20 cellular contexts compared by ENCODE assay signal in the genomic region with DNA sequence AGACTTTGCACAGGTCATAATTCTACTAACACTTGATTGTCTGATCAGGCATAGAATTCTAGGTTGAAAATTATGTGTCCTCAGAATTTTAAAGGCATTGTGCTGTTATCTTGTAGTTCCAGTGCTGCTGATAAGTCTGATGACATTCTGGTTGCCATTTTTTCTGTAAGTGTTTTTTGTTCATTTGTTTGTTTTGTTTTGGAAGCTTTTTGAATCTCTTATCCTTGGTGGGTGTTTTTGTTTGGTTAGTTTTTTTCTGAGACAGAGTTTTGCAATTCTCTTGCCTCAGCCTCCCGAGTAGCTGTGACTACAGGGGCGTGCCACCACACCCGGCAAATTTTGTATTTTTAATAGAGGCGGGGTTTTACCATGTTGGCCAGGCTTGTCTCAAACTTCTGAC.
DNase-seq lines count a peak whose midpoint lies in the region; ATAC-seq and TF ChIP-seq lines count a peak whose summit lies in the region.
"Had no signal": no experiment of that assay in that cellular context is flagged by ENCODE, and none has a peak within 500 bp of the region (broad histone marks: within the 10 kb centered on the region; RNA-seq: fewer than 3 reads in every experiment).

No MANE protein-coding gene starts in this region.

- no peak overlapping the region for H3K4me3 ChIP-seq in right lobe of liver
- H3K4me3 ChIP-seq: BLaER1, GM12878, GM23338 had no signal

- CTCF ChIA-PET in CD4-positive, alpha-beta T cell (lab: Charles Lee), result interaction anchor here (0.7 to 1.1 kb wide), 2 partner anchors 15 to 20 kb away, joined by 3 to 4 read pairs; no protein-coding TSS in a partner anchor

- intact Hi-C loops in activated CD4-positive, alpha-beta T cell treated with anti-CD3 and anti-CD28 coated beads, Interleukin-2, amount 10 ng/mL, durations not matched to agents 24 days and 14 days (cut with micrococcal nuclease), result loop anchor here (5.0 kb wide), 3 partner anchors 235 to 675 kb away; no protein-coding TSS in a partner anchor
- intact Hi-C loops in CD4-positive, alpha-beta T cell (cut with DNase I, micrococcal nuclease), result no loop called here
- intact Hi-C loops in right lobe of liver (cut with DNase I), result no loop called here

- no peak for TF ChIP-seq CTCF in CD4-positive, alpha-beta T cell (IDR thresholded peaks at IDR 0.05)
- TF ChIP-seq CTCF in right lobe of liver (IDR thresholded peaks at IDR 0.05), result no peak

- TF ChIP-seq POLR2A in right lobe of liver (IDR thresholded peaks at IDR 0.05), result no peak

- H3K4me3 Mint-ChIP-seq in activated CD4-positive, alpha-beta T cell treated with anti-CD3 and anti-CD28 coated beads, Interleukin-2, amount 10 ng/mL, durations not matched to agents 24 days and 14 days, result no peak overlapping the region
- H3K4me3 Mint-ChIP-seq in CD4-positive, alpha-beta T cell, result no peak overlapping the region
- H3K4me3 Mint-ChIP-seq: B cell; CD4-positive, CD25-positive, alpha-beta regulatory T cell; CD8-positive, alpha-beta memory T cell; GM23338; H9 had no signal

- H3K27me3 ChIP-seq in CD4-positive, alpha-beta T cell (ENCODE audit: control insufficient read depth, insufficient read depth, low read length), result peaks cover 7% of the 10 kb centered on the region
- H3K27me3 ChIP-seq in right lobe of liver, result no peaks in the 10 kb centered on the region
- H3K27me3 ChIP-seq: BLaER1 had no signal

- no peak overlapping the region for H3K27ac Mint-ChIP-seq in activated CD4-positive, alpha-beta T cell treated with anti-CD3 and anti-CD28 coated beads, Interleukin-2, amount 10 ng/mL, durations not matched to agents 24 days and 14 days
- H3K27ac Mint-ChIP-seq in CD4-positive, alpha-beta T cell, result no peak overlapping the region
- H3K27ac Mint-ChIP-seq: B cell; CD4-positive, CD25-positive, alpha-beta regulatory T cell; CD8-positive, alpha-beta memory T cell; GM23338; H9 had no signal

- peaks cover 0 to 34% (median 12%) of the 10 kb centered on the region in 4 donors for H3K4me1 ChIP-seq in right lobe of liver

- peaks cover 43% of the 10 kb centered on the region for H3K4me1 Mint-ChIP-seq in activated CD4-positive, alpha-beta T cell treated with anti-CD3 and anti-CD28 coated beads, Interleukin-2, amount 10 ng/mL, durations not matched to agents 24 days and 14 days
- no peaks in the 10 kb centered on the region for H3K4me1 Mint-ChIP-seq in CD4-positive, alpha-beta T cell (ENCODE audit: low read depth)
- H3K4me1 Mint-ChIP-seq: B cell; CD4-positive, CD25-positive, alpha-beta regulatory T cell; CD8-positive, alpha-beta memory T cell had no signal

- no peaks in the 10 kb centered on the region for H3K36me3 Mint-ChIP-seq in activated CD4-positive, alpha-beta T cell treated with anti-CD3 and anti-CD28 coated beads, Interleukin-2, amount 10 ng/mL, durations not matched to agents 24 days and 14 days (ENCODE audit: low read depth)
- no peaks in the 10 kb centered on the region for H3K36me3 Mint-ChIP-seq in CD4-positive, alpha-beta T cell (ENCODE audit: low read depth)
- H3K36me3 Mint-ChIP-seq: CD4-positive, CD25-positive, alpha-beta regulatory T cell; CD8-positive, alpha-beta memory T cell had no signal

- H3K27ac ChIP-seq in epithelial cell of prostate (peak overlapping the region; percentile 81), right lobe of liver (no peak overlapping the region)
- H3K27ac ChIP-seq in CD4-positive, alpha-beta T cell (ENCODE audit: low read depth, low read length), result no peak overlapping the region
- H3K27ac ChIP-seq: 22Rv1, BLaER1, C4-2B had no signal

- peak; percentile 45 for DNase-seq in activated CD4-positive, alpha-beta T cell treated with anti-CD3 and anti-CD28 coated beads, Interleukin-2, amount 10 ng/mL, durations not matched to agents 24 days and 14 days
- no peak for DNase-seq in activated CD4-positive, alpha-beta T cell treated with anti-CD3 and anti-CD28 coated beads for 4 hours
- DNase-seq in OCI-M1 (lab: John Stamatoyannopoulos, UW) (peak; percentile 5), epithelial cell of prostate (ENCODE audit: low read depth, low spot score) (no peak), right lobe of liver (no peak)
- no peak for DNase-seq in CD4-positive, alpha-beta T cell
- DNase-seq: CD4-positive, CD25-positive, alpha-beta regulatory T cell; CD8-positive, alpha-beta memory T cell; DMS 273 treated with DMSO at 0.1 percent for 48 hours; DMS79; EL; GDM1; H9 had no signal

- POLR2A ChIA-PET in CD4-positive, alpha-beta T cell (lab: Charles Lee), result no interaction called here

- WGBS in right lobe of liver (ENCODE audit: insufficient coverage, low coverage, low lambda C conversion rate, missing lambda C conversion rate), result 88% methylated on average over 4 of the region's 4 CpGs

- H3K9me3 ChIP-seq in CD4-positive, alpha-beta T cell (ENCODE audit: control insufficient read depth, low read length), result no peaks in the 10 kb centered on the region
- no peaks in the 10 kb centered on the region for H3K9me3 ChIP-seq in right lobe of liver
- H3K9me3 ChIP-seq: BLaER1 had no signal

- peaks cover 10% of the 10 kb centered on the region for H3K9me3 Mint-ChIP-seq in activated CD4-positive, alpha-beta T cell treated with anti-CD3 and anti-CD28 coated beads, Interleukin-2, amount 10 ng/mL, durations not matched to agents 24 days and 14 days
- H3K9me3 Mint-ChIP-seq in CD4-positive, alpha-beta T cell, result no peaks in the 10 kb centered on the region
- H3K9me3 Mint-ChIP-seq: CD8-positive, alpha-beta memory T cell; GM23338 had no signal

- H3K27me3 Mint-ChIP-seq in activated CD4-positive, alpha-beta T cell treated with anti-CD3 and anti-CD28 coated beads, Interleukin-2, amount 10 ng/mL, durations not matched to agents 24 days and 14 days, result peaks cover 2% of the 10 kb centered on the region
- H3K27me3 Mint-ChIP-seq in CD4-positive, alpha-beta T cell, result peaks cover 32% of the 10 kb centered on the region

- ATAC-seq in CD4-positive, alpha-beta T cell (ENCODE audit: poor library complexity), result no peak
- no peak for ATAC-seq in right lobe of liver
- ATAC-seq: GM12878, GM23338, HCT116 had no signal

- H3K36me3 ChIP-seq in right lobe of liver, result no peaks in the 10 kb centered on the region
- H3K36me3 ChIP-seq: BLaER1 had no signal

Comparison
In these comparisons a context has a peak if more than half of its experiments do, and no peak if none do; other contexts are left out.
1. DNase-seq: peak in activated CD4-positive, alpha-beta T cell treated with anti-CD3 and anti-CD28 coated beads, Interleukin-2, amount 10 ng/mL, durations not matched to agents 24 days and 14 days (single experiment) and OCI-M1 (single experiment); none in activated CD4-positive, alpha-beta T cell treated with anti-CD3 and anti-CD28 coated beads for 4 hours (0 of 2), epithelial cell of prostate (single experiment), CD4-positive, alpha-beta T cell (0 of 10) and right lobe of liver (0 of 3).